ENCODE assay signal across 26 cellular contexts in genomic region chr11:124541204-124541603, GRCh38. TPM values are rescaled to one million over a fixed set of nuclear protein-coding genes. Genes with fewer than 3 reads are reported as not detected.
DNase-seq lines count a peak whose midpoint lies in the region; ATAC-seq, FAIRE-seq and TF ChIP-seq lines count a peak whose summit lies in the region.
"Had no signal": no experiment of that assay in that cellular context is flagged by ENCODE, and none has a peak within 500 bp of the region (broad histone marks: within the 10 kb centered on the region; RNA-seq: fewer than 3 reads in every experiment).

No MANE protein-coding gene starts in this region.

- no peaks in the 10 kb centered on the region for H3K36me3 ChIP-seq in bronchial epithelial cell (ENCODE audit: control insufficient read depth, insufficient read depth, low read length)
- H3K36me3 ChIP-seq: BLaER1 treated with 17β-estradiol and CSF1 and Interleukin-3, amounts not matched to agents 10 nM and 100 nM had no signal

- no peak for TF ChIP-seq CTCF in bronchial epithelial cell (IDR thresholded peaks at IDR 0.05; ENCODE audit: insufficient read depth, low read length, severe bottlenecking)

- no peaks in the 10 kb centered on the region for H3K4me1 Mint-ChIP-seq in activated naive CD8-positive, alpha-beta T cell treated with anti-CD3 and anti-CD28 coated beads, Interleukin-2, amount 50 U/mL, for 24 hours
- H3K4me1 Mint-ChIP-seq: B cell; CD4-positive, CD25-positive, alpha-beta regulatory T cell; CD8-positive, alpha-beta memory T cell had no signal

- peak; percentile 18 for FAIRE-seq in bronchial epithelial cell (lab: Jason Lieb, UNC)
- FAIRE-seq: A549, GM12878, GM12892, GM18507 had no signal

- DNase-seq in CD1c-positive myeloid dendritic cell (ENCODE audit: extremely low spot score) (peak; percentile 41), bronchial epithelial cell (ENCODE audit: low read depth) (no peak), putamen (ENCODE audit: low spot score) (peak; percentile 50)
- no peak for DNase-seq in activated naive CD8-positive, alpha-beta T cell treated with anti-CD3 and anti-CD28 coated beads, Interleukin-2, amount 50 U/mL, for 24 hours
- DNase-seq: AML-193; CD4-positive, alpha-beta memory T cell; CD4-positive, CD25-positive, alpha-beta regulatory T cell; CD8-positive, alpha-beta memory T cell; COR-L47; DMS 273 treated with DMSO at 0.1 percent for 48 hours; DMS153; DMS53; DMS79; DND-41; EL; GDM1 had no signal

- no peak overlapping the region for H3K27ac Mint-ChIP-seq in activated naive CD8-positive, alpha-beta T cell treated with anti-CD3 and anti-CD28 coated beads, Interleukin-2, amount 50 U/mL, for 24 hours
- H3K27ac Mint-ChIP-seq: B cell; CD4-positive, alpha-beta memory T cell; CD4-positive, CD25-positive, alpha-beta regulatory T cell; CD8-positive, alpha-beta memory T cell had no signal

- H3K4me3 ChIP-seq in bronchial epithelial cell (ENCODE audit: low read depth, low read length), result no peak overlapping the region
- H3K4me3 ChIP-seq: A549; BLaER1 treated with 17β-estradiol and CSF1 and Interleukin-3, amounts not matched to agents 10 nM and 100 nM; GM12878 had no signal

- no peaks in the 10 kb centered on the region for H3K27me3 ChIP-seq in bronchial epithelial cell (ENCODE audit: control insufficient read depth, insufficient read depth, low read length)
- H3K27me3 ChIP-seq: BLaER1 treated with 17β-estradiol and CSF1 and Interleukin-3, amounts not matched to agents 10 nM and 100 nM had no signal

- H3K4me3 Mint-ChIP-seq in activated naive CD8-positive, alpha-beta T cell treated with anti-CD3 and anti-CD28 coated beads, Interleukin-2, amount 50 U/mL, for 24 hours, result no peak overlapping the region
- H3K4me3 Mint-ChIP-seq: B cell; CD4-positive, alpha-beta memory T cell; CD4-positive, CD25-positive, alpha-beta regulatory T cell; CD8-positive, alpha-beta memory T cell had no signal

- ATAC-seq in HG02885 (IDR thresholded peaks at IDR 0.05; ENCODE audit: poor library complexity, unreplicated experiment), result no peak
- no peak for ATAC-seq in activated naive CD8-positive, alpha-beta T cell treated with anti-CD3 and anti-CD28 coated beads, Interleukin-2, amount 50 U/mL, for 24 hours
- ATAC-seq: A549, GM12878 had no signal

- H3K36me3 Mint-ChIP-seq in activated naive CD8-positive, alpha-beta T cell treated with anti-CD3 and anti-CD28 coated beads, Interleukin-2, amount 50 U/mL, for 24 hours (ENCODE audit: low read depth), result no peaks in the 10 kb centered on the region
- H3K36me3 Mint-ChIP-seq: CD4-positive, alpha-beta memory T cell; CD4-positive, CD25-positive, alpha-beta regulatory T cell; CD8-positive, alpha-beta memory T cell had no signal

- no peaks in the 10 kb centered on the region for H3K9me3 Mint-ChIP-seq in activated naive CD8-positive, alpha-beta T cell treated with anti-CD3 and anti-CD28 coated beads, Interleukin-2, amount 50 U/mL, for 24 hours
- H3K9me3 Mint-ChIP-seq: CD8-positive, alpha-beta memory T cell had no signal

- H3K27me3 Mint-ChIP-seq in activated naive CD8-positive, alpha-beta T cell treated with anti-CD3 and anti-CD28 coated beads, Interleukin-2, amount 50 U/mL, for 24 hours, result peaks cover 13% of the 10 kb centered on the region

RNA-seq across cellular contexts. Expression of gene OR8B12, which starts 2.2 kb away (rescaled TPM):
- not detected in 2 replicates for total RNA-seq in bronchial epithelial cell
- total RNA-seq: A172; B cell; CD4-positive, alpha-beta memory T cell; CD4-positive, CD25-positive, alpha-beta regulatory T cell; CD8-positive, alpha-beta memory T cell; Daoy; G401; GM12878 had no signal

RNA-seq across cellular contexts. Expression of gene OR8A1, which starts 28.6 kb away (rescaled TPM):
- total RNA-seq in bronchial epithelial cell, result not detected in 2 replicates
- total RNA-seq: A172; B cell; CD4-positive, alpha-beta memory T cell; CD4-positive, CD25-positive, alpha-beta regulatory T cell; CD8-positive, alpha-beta memory T cell; Daoy; G401; GM12878 had no signal

Comparison
In these comparisons a context has a peak if more than half of its experiments do, and no peak if none do; other contexts are left out.
1. DNase-seq: peak in CD1c-positive myeloid dendritic cell (single experiment) and putamen (single experiment); none in bronchial epithelial cell (single experiment) and activated naive CD8-positive, alpha-beta T cell treated with anti-CD3 and anti-CD28 coated beads, Interleukin-2, amount 50 U/mL, for 24 hours (single experiment).